In the genomic region with DNA sequence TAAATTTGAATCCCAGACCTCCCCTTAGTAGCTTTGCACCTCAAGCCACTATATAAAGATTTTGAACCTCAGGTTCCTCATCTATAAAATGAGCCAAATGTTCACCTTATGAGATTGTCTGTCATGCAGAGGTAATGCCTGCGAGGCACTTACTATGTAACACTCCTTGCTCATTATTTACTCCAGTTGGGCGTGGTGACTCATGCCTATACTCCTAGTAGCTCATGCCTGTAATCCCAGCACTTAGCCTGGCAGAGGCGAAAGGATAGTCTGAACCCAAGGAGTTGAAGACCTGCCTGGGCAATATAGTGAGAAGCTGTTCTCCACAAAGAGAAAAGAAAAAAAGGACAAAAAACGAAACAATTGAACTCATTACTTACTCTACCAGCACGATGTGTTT, we compare ENCODE assay signal across 1 cellular context.
TF ChIP-seq lines count a peak whose summit lies in the region.

No MANE protein-coding gene starts in this region.

TF ChIP-seq in HEK293, 187 proteins besides CTCF, POLR2A, EP300 and RAD21:
- TF ChIP-seq, protein P1, sequence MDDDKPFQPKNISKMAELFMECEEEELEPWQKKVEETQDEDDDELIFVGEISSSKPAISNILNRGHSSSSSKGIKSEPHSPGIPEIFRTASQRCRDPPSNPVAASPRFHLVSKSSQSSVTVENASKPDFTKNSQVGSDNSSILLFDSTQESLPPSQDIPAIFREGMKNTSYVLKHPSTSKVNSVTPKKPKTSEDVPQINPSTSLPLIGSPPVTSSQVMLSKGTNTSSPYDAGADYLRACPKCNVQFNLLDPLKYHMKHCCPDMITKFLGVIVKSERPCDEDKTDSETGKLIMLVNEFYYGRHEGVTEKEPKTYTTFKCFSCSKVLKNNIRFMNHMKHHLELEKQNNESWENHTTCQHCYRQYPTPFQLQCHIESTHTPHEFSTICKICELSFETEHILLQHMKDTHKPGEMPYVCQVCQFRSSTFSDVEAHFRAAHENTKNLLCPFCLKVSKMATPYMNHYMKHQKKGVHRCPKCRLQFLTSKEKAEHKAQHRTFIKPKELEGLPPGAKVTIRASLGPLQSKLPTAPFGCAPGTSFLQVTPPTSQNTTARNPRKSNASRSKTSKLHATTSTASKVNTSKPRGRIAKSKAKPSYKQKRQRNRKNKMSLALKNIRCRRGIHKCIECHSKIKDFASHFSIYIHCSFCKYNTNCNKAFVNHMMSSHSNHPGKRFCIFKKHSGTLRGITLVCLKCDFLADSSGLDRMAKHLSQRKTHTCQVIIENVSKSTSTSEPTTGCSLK (tag by site-specific recombination; IDR thresholded peaks at IDR 0.05): no peak
- TF ChIP-seq PRDM4 (tag by site-specific recombination; IDR thresholded peaks at IDR 0.05) (no peak), GLI4 (tag by site-specific recombination; IDR thresholded peaks at IDR 0.05) (no peak), ZNF837 (tag by site-specific recombination; IDR thresholded peaks at IDR 0.05) (no peak), MYNN (tag by site-specific recombination; IDR thresholded peaks at IDR 0.05; ENCODE audit: borderline replicate concordance) (no peak), ZFP3 (tag by site-specific recombination; IDR thresholded peaks at IDR 0.05; ENCODE audit: low read depth) (no peak), ZNF692 (tag by site-specific recombination; IDR thresholded peaks at IDR 0.05) (no peak), ZNF785 (tag by site-specific recombination; IDR thresholded peaks at IDR 0.05) (no peak), ZNF214 (tag by site-specific recombination; IDR thresholded peaks at IDR 0.05; ENCODE audit: borderline replicate concordance) (no peak), WT1 (tag by site-specific recombination; IDR thresholded peaks at IDR 0.05) (peak; percentile 47; the same call in 1 of the 2 replicates), ZFHX2 (tag by site-specific recombination; conservative IDR thresholded peaks at IDR 0.05) (no peak), ZNF660 (tag by site-specific recombination; IDR thresholded peaks at IDR 0.05) (0 out of 2 replicates have a peak, but pooled peaks have one; percentile 33), KLF1 (tag by site-specific recombination; IDR thresholded peaks at IDR 0.05) (no peak), OVOL3 (tag by site-specific recombination; IDR thresholded peaks at IDR 0.05) (no peak), KLF7 (tag by site-specific recombination; IDR thresholded peaks at IDR 0.05; ENCODE audit: borderline replicate concordance) (no peak)
- TF ChIP-seq, protein P2, sequence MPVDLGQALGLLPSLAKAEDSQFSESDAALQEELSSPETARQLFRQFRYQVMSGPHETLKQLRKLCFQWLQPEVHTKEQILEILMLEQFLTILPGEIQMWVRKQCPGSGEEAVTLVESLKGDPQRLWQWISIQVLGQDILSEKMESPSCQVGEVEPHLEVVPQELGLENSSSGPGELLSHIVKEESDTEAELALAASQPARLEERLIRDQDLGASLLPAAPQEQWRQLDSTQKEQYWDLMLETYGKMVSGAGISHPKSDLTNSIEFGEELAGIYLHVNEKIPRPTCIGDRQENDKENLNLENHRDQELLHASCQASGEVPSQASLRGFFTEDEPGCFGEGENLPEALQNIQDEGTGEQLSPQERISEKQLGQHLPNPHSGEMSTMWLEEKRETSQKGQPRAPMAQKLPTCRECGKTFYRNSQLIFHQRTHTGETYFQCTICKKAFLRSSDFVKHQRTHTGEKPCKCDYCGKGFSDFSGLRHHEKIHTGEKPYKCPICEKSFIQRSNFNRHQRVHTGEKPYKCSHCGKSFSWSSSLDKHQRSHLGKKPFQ (tag by site-specific recombination; IDR thresholded peaks at IDR 0.05): no peak
TF ChIP-seq in HEK293: peak in this region for 2.
